Comparison of ENCODE assay signal across 36 cellular contexts in genomic region chr9:19870988-19871387, GRCh38.
"Had no signal": no experiment of that assay in that cellular context is flagged by ENCODE, and none has a peak within 500 bp of the region (broad histone marks: within the 10 kb centered on the region; RNA-seq: fewer than 3 reads in every experiment).

No MANE protein-coding gene starts in this region.

- H3K9me3 Mint-ChIP-seq: activated naive CD4-positive, alpha-beta T cell treated with anti-CD3 and anti-CD28 coated beads, Interleukin-2, amount 10 ng/mL, durations not matched to agents 7 days and 5 days; activated T-helper 1 cell treated with anti-CD3 and anti-CD28 coated beads, Interleukin-12 subunit alpha, Interleukin-12 subunit beta, Interleukin-2, Interleukin-4 antibody, amounts not matched to agents 30 ng/mL and 10 ng/mL and 1 ng/mL, durations not matched to agents 14 hours and 24 hours and 36 hours had no signal

- DNase-seq: activated effector memory CD4-positive, alpha-beta T cell treated with anti-CD3 and anti-CD28 coated beads, Interleukin-2, amount 50 U/mL, for 16 hours; activated effector memory CD4-positive, alpha-beta T cell treated with Interleukin-2 at 50 U/mL for 16 hours; activated gamma-delta T cell treated with Interleukin-2 at 50 U/mL for 16 hours; activated naive CD4-positive, alpha-beta T cell; activated naive CD4-positive, alpha-beta T cell treated with anti-CD3 and anti-CD28 coated beads for 36 hours; activated naive CD4-positive, alpha-beta T cell treated with anti-CD3 and anti-CD28 coated beads, Interleukin-2, amount 10 ng/mL, durations not matched to agents 7 days and 5 days; activated naive CD4-positive, alpha-beta T cell treated with anti-CD3 and anti-CD28 coated beads, Interleukin-2, amount 50 U/mL, for 16 hours; activated naive CD4-positive, alpha-beta T cell treated with Interleukin-2 at 50 U/mL for 16 hours; activated naive CD8-positive, alpha-beta T cell treated with anti-CD3 and anti-CD28 coated beads for 36 hours; activated naive CD8-positive, alpha-beta T cell treated with anti-CD3 and anti-CD28 coated beads, Interleukin-2, amount 10 ng/mL, durations not matched to agents 7 days and 5 days; activated naive CD8-positive, alpha-beta T cell treated with anti-CD3 and anti-CD28 coated beads, Interleukin-2, amount 50 U/mL, for 24 hours; activated T-cell treated with anti-CD3 and anti-CD28 coated beads, Interleukin-2, amount 50 U/mL, for 24 hours; activated T-cell treated with anti-CD3 and anti-CD28 coated beads, Interleukin-2, amount 50 U/mL, for 4 hours; activated T-cell treated with anti-CD3 and anti-CD28 coated beads, Interleukin-2, amount 50 U/mL, for 48 hours; activated T-cell treated with anti-CD3 and anti-CD28 coated beads, Interleukin-2, amount 50 U/mL, for 72 hours; adrenal gland; amniotic stem cell; amygdala; anterior cingulate cortex; aorta; body of pancreas; brain microvascular endothelial cell; caudate nucleus; central memory CD4-positive, alpha-beta T cell; cerebellar nuclear complex had no signal

- H3K4me3 ChIP-seq: adrenal gland, ascending aorta, body of pancreas, breast epithelium, cardiac muscle cell had no signal

- H3K36me3 ChIP-seq: adrenal gland, ascending aorta, brain microvascular endothelial cell, breast epithelium, cardiac muscle cell had no signal

- H3K27ac Mint-ChIP-seq: activated naive CD4-positive, alpha-beta T cell treated with anti-CD3 and anti-CD28 coated beads for 36 hours; activated naive CD4-positive, alpha-beta T cell treated with anti-CD3 and anti-CD28 coated beads, Interleukin-2, amount 10 ng/mL, durations not matched to agents 7 days and 5 days; activated naive CD4-positive, alpha-beta T cell treated with anti-CD3 and anti-CD28 coated beads, Interleukin-2, amount 50 U/mL, for 24 hours; activated naive CD4-positive, alpha-beta T cell treated with anti-CD3 and anti-CD28 coated beads, Interleukin-2, amount 50 U/mL, for 72 hours; activated naive CD8-positive, alpha-beta T cell; activated naive CD8-positive, alpha-beta T cell treated with anti-CD3 and anti-CD28 coated beads for 36 hours; activated naive CD8-positive, alpha-beta T cell treated with anti-CD3 and anti-CD28 coated beads, Interleukin-2, amount 10 ng/mL, durations not matched to agents 7 days and 5 days; activated naive CD8-positive, alpha-beta T cell treated with anti-CD3 and anti-CD28 coated beads, Interleukin-2, amount 50 U/mL, for 24 hours; activated T-cell treated with anti-CD3 and anti-CD28 coated beads, Interleukin-2, amount 50 U/mL, for 24 hours; activated T-cell treated with anti-CD3 and anti-CD28 coated beads, Interleukin-2, amount 50 U/mL, for 72 hours; activated T-helper 1 cell treated with anti-CD3 and anti-CD28 coated beads, Interleukin-12 subunit alpha, Interleukin-12 subunit beta, Interleukin-2, Interleukin-4 antibody, amounts not matched to agents 30 ng/mL and 10 ng/mL and 1 ng/mL, durations not matched to agents 14 hours and 24 hours and 36 hours; activated T-helper 17 cell treated with anti-CD3 and anti-CD28 coated beads, Interleukin-2, amount 50 U/mL, for 72 hours; activated T-helper 2 cell treated with anti-CD3 and anti-CD28 coated beads, Interferon-gamma antibody, Interleukin-2, Interleukin-4, amounts not matched to agents 10 μg/mL and 5 μg/mL and 100 μg/mL, durations not matched to agents 14 hours and 24 hours and 36 hours; brain had no signal

- H3K36me3 Mint-ChIP-seq: activated naive CD4-positive, alpha-beta T cell treated with anti-CD3 and anti-CD28 coated beads, Interleukin-2, amount 10 ng/mL, durations not matched to agents 7 days and 5 days; activated naive CD4-positive, alpha-beta T cell treated with anti-CD3 and anti-CD28 coated beads, Interleukin-2, amount 50 U/mL, for 72 hours; activated naive CD8-positive, alpha-beta T cell treated with anti-CD3 and anti-CD28 coated beads for 36 hours; brain had no signal

- H3K4me1 Mint-ChIP-seq: activated naive CD4-positive, alpha-beta T cell treated with anti-CD3 and anti-CD28 coated beads, Interleukin-2, amount 10 ng/mL, durations not matched to agents 7 days and 5 days; activated naive CD4-positive, alpha-beta T cell treated with anti-CD3 and anti-CD28 coated beads, Interleukin-2, amount 50 U/mL, for 24 hours; activated naive CD8-positive, alpha-beta T cell treated with anti-CD3 and anti-CD28 coated beads for 36 hours; activated naive CD8-positive, alpha-beta T cell treated with anti-CD3 and anti-CD28 coated beads, Interleukin-2, amount 10 ng/mL, durations not matched to agents 7 days and 5 days; activated naive CD8-positive, alpha-beta T cell treated with anti-CD3 and anti-CD28 coated beads, Interleukin-2, amount 50 U/mL, for 24 hours; activated T-helper 17 cell treated with anti-CD3 and anti-CD28 coated beads, Interleukin-2, amount 50 U/mL, for 72 hours; brain; central memory CD8-positive, alpha-beta T cell had no signal

- H3K27ac ChIP-seq: adrenal gland, ascending aorta, body of pancreas, brain microvascular endothelial cell, breast epithelium, cardiac muscle cell had no signal

- H3K4me3 Mint-ChIP-seq: activated naive CD4-positive, alpha-beta T cell treated with anti-CD3 and anti-CD28 coated beads for 36 hours; activated naive CD4-positive, alpha-beta T cell treated with anti-CD3 and anti-CD28 coated beads, Interleukin-2, amount 10 ng/mL, durations not matched to agents 7 days and 5 days; activated naive CD4-positive, alpha-beta T cell treated with anti-CD3 and anti-CD28 coated beads, Interleukin-2, amount 50 U/mL, for 24 hours; activated naive CD8-positive, alpha-beta T cell; activated naive CD8-positive, alpha-beta T cell treated with anti-CD3 and anti-CD28 coated beads for 36 hours; activated naive CD8-positive, alpha-beta T cell treated with anti-CD3 and anti-CD28 coated beads, Interleukin-2, amount 10 ng/mL, durations not matched to agents 7 days and 5 days; activated naive CD8-positive, alpha-beta T cell treated with anti-CD3 and anti-CD28 coated beads, Interleukin-2, amount 50 U/mL, for 24 hours; activated T-cell treated with anti-CD3 and anti-CD28 coated beads, Interleukin-2, amount 50 U/mL, for 24 hours; activated T-cell treated with anti-CD3 and anti-CD28 coated beads, Interleukin-2, amount 50 U/mL, for 4 hours; activated T-cell treated with anti-CD3 and anti-CD28 coated beads, Interleukin-2, amount 50 U/mL, for 72 hours; activated T-helper 1 cell treated with anti-CD3 and anti-CD28 coated beads, Interleukin-12 subunit alpha, Interleukin-12 subunit beta, Interleukin-2, Interleukin-4 antibody, amounts not matched to agents 30 ng/mL and 10 ng/mL and 1 ng/mL, durations not matched to agents 14 hours and 24 hours and 36 hours; activated T-helper 17 cell treated with anti-CD3 and anti-CD28 coated beads, Interleukin-2, amount 50 U/mL, for 72 hours; brain; central memory CD8-positive, alpha-beta T cell had no signal

- H3K27me3 Mint-ChIP-seq: brain had no signal

- ATAC-seq: activated naive CD4-positive, alpha-beta T cell treated with anti-CD3 and anti-CD28 coated beads, Interleukin-2, amount 50 U/mL, for 72 hours; activated naive CD8-positive, alpha-beta T cell treated with anti-CD3 and anti-CD28 coated beads, Interleukin-2, amount 50 U/mL, for 24 hours; activated T-cell treated with anti-CD3 and anti-CD28 coated beads, Interleukin-2, amount 50 U/mL, for 4 hours; activated T-cell treated with anti-CD3 and anti-CD28 coated beads, Interleukin-2, amount 50 U/mL, for 72 hours; activated T-helper 17 cell treated with anti-CD3 and anti-CD28 coated beads, Interleukin-2, amount 50 U/mL, for 72 hours; body of pancreas had no signal

- H3K4me1 ChIP-seq: adrenal gland, ascending aorta, body of pancreas, breast epithelium had no signal
